Comparison of ENCODE assay signal across 13 cellular contexts in the genomic region with DNA sequence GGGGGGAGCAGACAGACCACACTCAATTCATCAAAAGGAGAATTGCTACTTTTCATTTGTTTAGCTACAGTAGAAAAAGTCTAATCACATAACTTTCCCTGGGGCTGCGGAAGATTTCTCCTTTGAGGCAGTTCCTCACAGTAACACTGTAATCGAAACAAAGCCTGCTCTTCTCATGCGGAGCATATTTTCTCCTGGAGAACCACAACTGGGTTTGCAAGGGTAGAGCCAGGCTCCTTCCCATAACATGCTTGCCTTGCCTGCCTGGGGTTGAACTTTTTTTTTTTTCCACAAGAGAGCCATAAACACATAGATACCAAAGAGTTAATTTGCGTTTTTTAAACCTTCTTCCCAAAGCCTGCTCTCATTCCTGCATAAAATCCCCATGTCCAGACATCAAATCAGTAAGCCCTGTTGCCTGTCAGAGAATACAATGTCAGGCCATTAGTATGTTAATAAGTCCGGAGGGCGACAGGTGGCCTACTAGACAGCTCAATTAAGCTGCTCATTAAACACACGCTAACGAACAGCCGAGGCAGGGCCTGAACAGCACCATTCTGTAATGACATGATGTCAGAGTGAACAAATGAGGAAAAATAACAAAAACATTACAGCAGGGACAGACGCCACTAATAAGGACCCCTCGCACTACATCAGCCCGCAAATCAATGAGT.
"Had no signal": no experiment of that assay in that cellular context is flagged by ENCODE, and none has a peak within 500 bp of the region (broad histone marks: within the 10 kb centered on the region; RNA-seq: fewer than 3 reads in every experiment).

No MANE protein-coding gene starts in this region.

- H3K4me3 Mint-ChIP-seq: activated CD4-positive, alpha-beta memory T cell treated with anti-CD3 and anti-CD28 coated beads, Interleukin-2, amount 10 ng/mL, durations not matched to agents 7 days and 5 days; activated T-helper 1 cell treated with anti-CD3 and anti-CD28 coated beads, Interleukin-12 subunit alpha, Interleukin-12 subunit beta, Interleukin-2, Interleukin-4 antibody, amounts not matched to agents 30 ng/mL and 10 ng/mL and 1 ng/mL, durations not matched to agents 14 hours and 24 hours and 36 hours; stimulated activated memory B cell treated with anti-CD40 and anti-IgM and Interleukin-4, amounts not matched to agents 10 μg/mL and 1 μg/mL and 100 μg/mL, for 72 hours had no signal

- DNase-seq: activated CD4-positive, alpha-beta memory T cell treated with anti-CD3 and anti-CD28 coated beads, Interleukin-2, amount 10 ng/mL, durations not matched to agents 7 days and 5 days; activated CD8-positive, alpha-beta memory T cell treated with anti-CD3 and anti-CD28 coated beads, Interleukin-2, amount 50 U/mL, for 48 hours; activated naive CD4-positive, alpha-beta T cell; caudate nucleus; colonic mucosa; effector CD4-positive, alpha-beta T cell; gastrocnemius medialis; right cardiac atrium; stimulated activated CD4-positive, alpha-beta T cell treated with anti-CD3 and anti-CD28 coated beads, Interleukin-1b, Interleukin-23, amount 100 ng/mL, for 48 hours had no signal

- H3K27ac ChIP-seq: colonic mucosa, gastrocnemius medialis, hepatocyte had no signal

- H3K4me1 ChIP-seq: colonic mucosa, gastrocnemius medialis had no signal

- H3K36me3 ChIP-seq: colonic mucosa, gastrocnemius medialis, tibial nerve had no signal

- H2AFZ ChIP-seq: hepatocyte had no signal

- H3K27me3 ChIP-seq: colonic mucosa, hepatocyte, tibial nerve had no signal

- H3K27ac Mint-ChIP-seq: activated CD4-positive, alpha-beta memory T cell treated with anti-CD3 and anti-CD28 coated beads, Interleukin-2, amount 10 ng/mL, durations not matched to agents 7 days and 5 days; activated T-helper 1 cell treated with anti-CD3 and anti-CD28 coated beads, Interleukin-12 subunit alpha, Interleukin-12 subunit beta, Interleukin-2, Interleukin-4 antibody, amounts not matched to agents 30 ng/mL and 10 ng/mL and 1 ng/mL, durations not matched to agents 14 hours and 24 hours and 36 hours; stimulated activated memory B cell treated with anti-CD40 and anti-IgM and Interleukin-4, amounts not matched to agents 10 μg/mL and 1 μg/mL and 100 μg/mL, for 72 hours had no signal

- H3K79me2 ChIP-seq: hepatocyte had no signal

- H3K9me3 ChIP-seq: colonic mucosa, gastrocnemius medialis had no signal

- H3K4me3 ChIP-seq: colonic mucosa, gastrocnemius medialis, hepatocyte, tibial nerve had no signal

- H3K9me3 Mint-ChIP-seq: activated CD4-positive, alpha-beta memory T cell treated with anti-CD3 and anti-CD28 coated beads, Interleukin-2, amount 10 ng/mL, durations not matched to agents 7 days and 5 days; activated T-helper 1 cell treated with anti-CD3 and anti-CD28 coated beads, Interleukin-12 subunit alpha, Interleukin-12 subunit beta, Interleukin-2, Interleukin-4 antibody, amounts not matched to agents 30 ng/mL and 10 ng/mL and 1 ng/mL, durations not matched to agents 14 hours and 24 hours and 36 hours; stimulated activated memory B cell treated with anti-CD40 and anti-IgM and Interleukin-4, amounts not matched to agents 10 μg/mL and 1 μg/mL and 100 μg/mL, for 72 hours had no signal

- H3K36me3 Mint-ChIP-seq: stimulated activated memory B cell treated with anti-CD40 and anti-IgM and Interleukin-4, amounts not matched to agents 10 μg/mL and 1 μg/mL and 100 μg/mL, for 72 hours had no signal

- H3K4me1 Mint-ChIP-seq: stimulated activated memory B cell treated with anti-CD40 and anti-IgM and Interleukin-4, amounts not matched to agents 10 μg/mL and 1 μg/mL and 100 μg/mL, for 72 hours had no signal

- H3K4me2 ChIP-seq: hepatocyte had no signal

- ATAC-seq: gastrocnemius medialis; right cardiac atrium; stimulated activated memory B cell treated with anti-CD40 and anti-IgM and Interleukin-4, amounts not matched to agents 10 μg/mL and 1 μg/mL and 100 μg/mL, for 72 hours had no signal
